In genomic region chr2:48328159-48328816, GRCh38 we compare ENCODE assay signal across 12 cellular contexts. TPM values are rescaled to one million over a fixed set of nuclear protein-coding genes. Genes with fewer than 3 reads are reported as not detected.
DNase-seq lines count a peak whose midpoint lies in the region; ATAC-seq and TF ChIP-seq lines count a peak whose summit lies in the region.
"Had no signal": no experiment of that assay in that cellular context is flagged by ENCODE, and none has a peak within 500 bp of the region (broad histone marks: within the 10 kb centered on the region; RNA-seq: fewer than 3 reads in every experiment).

No MANE protein-coding gene starts in this region.

- H2AK5ac ChIP-seq in neuronal stem cell (ENCODE audit: low read depth, low read length) = no peak overlapping the region

- H3K9me3 Mint-ChIP-seq in MCF 10A (ENCODE audit: unreplicated experiment) = no peaks in the 10 kb centered on the region

- H3K27me3 Mint-ChIP-seq in MCF 10A (ENCODE audit: insufficient read depth, unreplicated experiment) = no peaks in the 10 kb centered on the region

- H2BK15ac ChIP-seq in neuronal stem cell (ENCODE audit: low read length) = no peak overlapping the region

- DNase-seq in dorsolateral prefrontal cortex = no peak
- no peak for DNase-seq in stimulated activated CD4-positive, alpha-beta T cell treated with anti-CD3 and anti-CD28 coated beads, Interleukin-12 subunit alpha, Interleukin-12 subunit beta, amount 100 ng/mL, for 4 hours
- no peak for DNase-seq in neuronal stem cell (ENCODE audit: low spot score)
- no peak for DNase-seq in MCF 10A (ENCODE audit: unreplicated experiment)
- DNase-seq in Kasumi-1 (lab: John Stamatoyannopoulos, UW) = no peak
- DNase-seq: left ventricle myocardium superior, NCI-H1436 treated with DMSO at 0.1 percent for 48 hours, SK-N-SH had no signal

- H2BK5ac ChIP-seq in neuronal stem cell (ENCODE audit: low read length) = no peak overlapping the region

- peaks cover 21% of the 10 kb centered on the region for H3K4me1 Mint-ChIP-seq in MCF 10A (ENCODE audit: insufficient read depth, unreplicated experiment)

- H2BK12ac ChIP-seq in neuronal stem cell (ENCODE audit: low read length) = no peak overlapping the region

- intact Hi-C loops in dorsolateral prefrontal cortex (cut with DNase I) = no loop called here
- intact Hi-C loops in MCF 10A (cut with micrococcal nuclease) = no loop called here

- H3K4me3 Mint-ChIP-seq in MCF 10A (ENCODE audit: unreplicated experiment) = no peak overlapping the region

- H3K4ac ChIP-seq in neuronal stem cell (ENCODE audit: low read length) = no peak overlapping the region

- H2AFZ ChIP-seq in neuronal stem cell (ENCODE audit: low read length) = no peak overlapping the region

- H4K8ac ChIP-seq in neuronal stem cell (ENCODE audit: low read depth, low read length) = no peak overlapping the region

- CTCF ChIA-PET in MCF 10A (lab: Yijun Ruan, JAX) = interaction anchor here (0.7 kb wide), 1 partner anchor 193 kb away, joined by 4 read pairs; no protein-coding TSS in a partner anchor

- H3K9ac ChIP-seq in neuronal stem cell (ENCODE audit: low read depth, low read length, poor library complexity) = no peak overlapping the region
- H3K9ac ChIP-seq: SK-N-SH had no signal

- H3K27ac Mint-ChIP-seq in MCF 10A (ENCODE audit: low read depth, unreplicated experiment) = no peak overlapping the region

- no peaks in the 10 kb centered on the region for H3K36me3 ChIP-seq in neuronal stem cell (replicated peaks in 1 of 2; ENCODE audit: control insufficient read depth in 2 of 2, insufficient read depth in 2 of 2, low read length in 2 of 2)

- H4K91ac ChIP-seq in neuronal stem cell (ENCODE audit: low read depth, low read length, poor library complexity) = no peak overlapping the region

- H3K36me3 Mint-ChIP-seq in MCF 10A (ENCODE audit: insufficient read depth, unreplicated experiment) = no peaks in the 10 kb centered on the region

- ATAC-seq in GM18499 (IDR thresholded peaks at IDR 0.05; ENCODE audit: insufficient read depth, unreplicated experiment) (peak; percentile 36), GM19467 (IDR thresholded peaks at IDR 0.05; ENCODE audit: unreplicated experiment) (peak; percentile 57), HG03196 (IDR thresholded peaks at IDR 0.05; ENCODE audit: unreplicated experiment) (peak; percentile 64)
- ATAC-seq: HCT116 had no signal

- H3K4me3 ChIP-seq in dorsolateral prefrontal cortex = peak overlapping the region in 21 of 59 donors; percentile 1 to 48 (median 36)
- no peak overlapping the region for H3K4me3 ChIP-seq in neuronal stem cell (ENCODE audit: low read length in 2 of 2)

- H2BK120ac ChIP-seq in neuronal stem cell (ENCODE audit: low read depth, low read length) = no peak overlapping the region

- BruUV-seq in MCF 10A (replicated peaks; lab: Mats Ljungman, UMichigan) = no TSS peak

- H3K9me3 ChIP-seq in neuronal stem cell (replicated peaks in 1 of 2; ENCODE audit: control insufficient read depth in 2 of 2, insufficient read depth in 1 of 2, low read depth in 1 of 2, low read length in 2 of 2) = peaks cover 0 to under 1% of the 10 kb centered on the region in 2 donors
- H3K9me3 ChIP-seq: SK-N-SH had no signal

- H3K27me3 ChIP-seq in dorsolateral prefrontal cortex (no peaks in the 10 kb centered on the region), neuronal stem cell (ENCODE audit: control insufficient read depth in 3 of 3, insufficient read depth in 3 of 3, low read depth in 1 of 3, low read length in 3 of 3) (no peaks in the 10 kb centered on the region)

- TF ChIP-seq CTCF in dorsolateral prefrontal cortex (IDR thresholded peaks at IDR 0.05 in 54 of 56, conservative IDR thresholded peaks at IDR 0.05 in 2 of 56; ENCODE audit: low read depth in 1 of 56, partially characterized antibody in 56 of 56) (no peak), MCF 10A (IDR thresholded peaks at IDR 0.05; ENCODE audit: unreplicated experiment) (no peak)

- WGBS in neuronal stem cell (ENCODE audit: extremely low coverage in 2 of 2, insufficient read length in 2 of 2, insufficient replicate concordance in 1 of 2), 2 donors = no CpG with 5 or more reads among the region's 3 CpGs

- H3K79me1 ChIP-seq in neuronal stem cell (ENCODE audit: low read depth, low read length) = no peaks in the 10 kb centered on the region

- no peak overlapping the region for H3K23ac ChIP-seq in neuronal stem cell (ENCODE audit: low read depth, low read length, poor library complexity)

- no peak overlapping the region for H3K4me2 ChIP-seq in neuronal stem cell (ENCODE audit: insufficient read depth, low read length, poor library complexity, severe bottlenecking)
- H3K4me2 ChIP-seq: SK-N-SH had no signal

- H3K4me1 ChIP-seq in neuronal stem cell (ENCODE audit: control insufficient read depth in 2 of 2, insufficient read depth in 1 of 2, low read depth in 1 of 2, low read length in 2 of 2) = peaks cover 3 to 25% of the 10 kb centered on the region in 2 donors

- H3K18ac ChIP-seq in neuronal stem cell (ENCODE audit: low read length) = no peak overlapping the region

- POLR2A ChIA-PET in MCF 10A (lab: Yijun Ruan, JAX) = no interaction called here

- H3K14ac ChIP-seq in neuronal stem cell (ENCODE audit: low read length) = no peak overlapping the region

- H3K27ac ChIP-seq in dorsolateral prefrontal cortex (peak overlapping the region in 57 of 59 donors; percentile 62 to 98 (median 91)), neuronal stem cell (replicated peaks; ENCODE audit: low read length) (no peak overlapping the region)

RNA-seq across cellular contexts. Expression of gene FOXN2, which starts 13.8 kb away (rescaled TPM):
- total RNA-seq in dorsolateral prefrontal cortex = 10 to 100 TPM; 18.9 to 82.0 (median 34.8) TPM
- 11.2 TPM for polyA plus RNA-seq in neuronal stem cell (2013, experiment 1 of 2)
- polyA plus RNA-seq in neuronal stem cell (2013, experiment 2 of 2) = 11.3 TPM
- total RNA-seq in MCF 10A (2022) = 24.4 and 29.3 TPM in 2 replicates
